In genomic region chr2:69386789-69387734, GRCh38 we compare ENCODE assay signal across 8 cellular contexts. TPM values are rescaled to one million over a fixed set of nuclear protein-coding genes. Genes with fewer than 3 reads are reported as not detected.
DNase-seq lines count a peak whose midpoint lies in the region; ATAC-seq and TF ChIP-seq lines count a peak whose summit lies in the region.

GFPT1 (minus strand) TSS chr2:69387227; CDS start chr2:69387071, 156 bp downstream.

- no TSS peak for BruUV-seq in Calu3 (replicated peaks; lab: Mats Ljungman, UMichigan)

- DNase-seq in Calu3 (peak; percentile 96), HuH-7 (ENCODE audit: low spot score) (peak; percentile 87), endothelial cell (ENCODE audit: low spot score) (peak; percentile 96), middle frontal gyrus (ENCODE audit: extremely low spot score, low spot score) (peak; percentile 84)
- DNase-seq in activated CD8-positive, alpha-beta memory T cell treated with anti-CD3 and anti-CD28 coated beads, Interleukin-2, amount 50 U/mL, for 48 hours: peak; percentile 96
- DNase-seq in stimulated activated CD8-positive, alpha-beta memory T cell treated with anti-CD3 and anti-CD28 coated beads, Interleukin-2, amount 100 ng/mL, for 1 hour (ENCODE audit: low read depth in 2 of 2): peak; percentile 80 to 84

- TF ChIP-seq CTCF in Calu3 (IDR thresholded peaks at IDR 0.05; ENCODE audit: unreplicated experiment) (no peak), OCI-LY1 (IDR thresholded peaks at IDR 0.05; ENCODE audit: low read length) (no peak), endothelial cell (IDR thresholded peaks at IDR 0.05; ENCODE audit: unreplicated experiment) (no peak)

- no peaks in the 10 kb centered on the region for H3F3A ChIP-seq in OCI-LY1 (ENCODE audit: insufficient read depth, low read length)

- no peaks in the 10 kb centered on the region for H4K20me1 ChIP-seq in OCI-LY1 (ENCODE audit: insufficient read depth, low read length)

- peaks cover 27% of the 10 kb centered on the region for H3K4me1 Mint-ChIP-seq in Calu3 (ENCODE audit: low read depth, unreplicated experiment)
- H3K4me1 Mint-ChIP-seq in endothelial cell (ENCODE audit: unreplicated experiment): peaks cover 20% of the 10 kb centered on the region

- peak within 1 kb of the TSS; percentile 94 for H3K4me3 Mint-ChIP-seq in Calu3 (ENCODE audit: low read depth, unreplicated experiment)
- H3K4me3 Mint-ChIP-seq in endothelial cell (ENCODE audit: unreplicated experiment): peak within 1 kb of the TSS; percentile 94

- H3K4me3 ChIP-seq in OCI-LY1 (ENCODE audit: low read depth, low read length, poor library complexity, severe bottlenecking): peak within 1 kb of the TSS; percentile 81

- H3K9me2 ChIP-seq in OCI-LY1 (ENCODE audit: low read depth, low read length): no peaks in the 10 kb centered on the region

- CTCF ChIA-PET in Calu3 (lab: Charles Lee): no interaction called here

- H3K27me3 Mint-ChIP-seq in Calu3 (ENCODE audit: unreplicated experiment) (no peaks in the 10 kb centered on the region), endothelial cell (ENCODE audit: unreplicated experiment) (peaks cover 1% of the 10 kb centered on the region)

- H3K27ac Mint-ChIP-seq in Calu3 (ENCODE audit: unreplicated experiment) (peak within 1 kb of the TSS; percentile 88), endothelial cell (ENCODE audit: unreplicated experiment) (peak within 1 kb of the TSS; percentile 93)

- H3K36me3 Mint-ChIP-seq in Calu3 (ENCODE audit: insufficient read depth, unreplicated experiment): peaks cover 63% of the 10 kb centered on the region
- H3K36me3 Mint-ChIP-seq in endothelial cell (ENCODE audit: low read depth, unreplicated experiment): no peaks in the 10 kb centered on the region

- 0 out of 2 replicates have a peak within 1 kb of the TSS, but pooled peaks have one; percentile 15 for H2AFZ ChIP-seq in OCI-LY1 (ENCODE audit: low read length)

- peak within 1 kb of the TSS; percentile 71 for H3K4me2 ChIP-seq in OCI-LY1 (ENCODE audit: low read length)

- H3K9me3 ChIP-seq in OCI-LY1 (ENCODE audit: low read length): no peaks in the 10 kb centered on the region

- H3K27me3 ChIP-seq in OCI-LY1 (ENCODE audit: insufficient read depth, low read length): no peaks in the 10 kb centered on the region

- H3K79me2 ChIP-seq in OCI-LY1 (ENCODE audit: insufficient read depth, low read length): peaks cover 17% of the 10 kb centered on the region

- no peaks in the 10 kb centered on the region for H3K36me3 ChIP-seq in OCI-LY1 (ENCODE audit: insufficient read depth, low read length)

- H3K4me1 ChIP-seq in OCI-LY1 (ENCODE audit: insufficient read depth, low read length, severe bottlenecking): peaks cover 18% of the 10 kb centered on the region

- H3K27ac ChIP-seq in OCI-LY1 (ENCODE audit: low read depth, low read length, poor library complexity, severe bottlenecking): no peak within 1 kb of the TSS

- peak; percentile 81 for ATAC-seq in GM21515 (IDR thresholded peaks at IDR 0.05; ENCODE audit: unreplicated experiment)

- peak within 1 kb of the TSS; percentile 70 for H3K9ac ChIP-seq in OCI-LY1 (ENCODE audit: low read length)

- intact Hi-C loops in Calu3 (cut with micrococcal nuclease; ENCODE audit: unreplicated experiment): no loop called here

- no peaks in the 10 kb centered on the region for H3K9me3 Mint-ChIP-seq in Calu3 (ENCODE audit: low read depth, unreplicated experiment)
- no peaks in the 10 kb centered on the region for H3K9me3 Mint-ChIP-seq in endothelial cell (ENCODE audit: unreplicated experiment)

RNA-seq across cellular contexts. Expression of gene GFPT1, which starts in this region (rescaled TPM):
- total RNA-seq in Calu3 (2022) (98.0 and 110 TPM in 2 replicates), endothelial cell (ENCODE audit: unreplicated experiment) (52.8 TPM)
